Comparison of ENCODE assay signal across 33 cellular contexts in the genomic region with DNA sequence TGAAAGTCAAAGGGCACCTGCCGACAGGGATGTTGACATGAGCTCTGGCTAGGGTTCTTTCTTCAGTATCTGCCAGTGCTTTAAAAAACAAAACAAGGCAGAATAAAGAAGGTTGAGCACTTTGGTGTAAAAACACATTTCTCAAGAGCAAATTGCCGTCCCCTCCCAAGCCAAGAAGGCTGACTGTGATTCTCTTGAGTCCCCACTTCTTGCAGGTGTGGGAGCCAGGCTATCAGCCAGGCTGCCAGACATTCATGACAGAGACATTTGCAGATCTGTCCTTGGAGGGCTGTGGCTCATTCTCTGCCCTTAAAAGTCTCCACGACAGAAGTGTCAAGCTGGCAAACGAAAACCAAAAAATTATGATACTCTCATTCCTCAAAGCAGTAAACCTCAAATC.
A peak's percentile ranks its signal among the peaks of the same experiment; 100 is the strongest.
DNase-seq lines count a peak whose midpoint lies in the region; ATAC-seq, FAIRE-seq and TF ChIP-seq lines count a peak whose summit lies in the region.
"Had no signal": no experiment of that assay in that cellular context is flagged by ENCODE, and none has a peak within 500 bp of the region (broad histone marks: within the 10 kb centered on the region; RNA-seq: fewer than 3 reads in every experiment).

No MANE protein-coding gene starts in this region.

- H3K27me3 ChIP-seq in H1 (replicated peaks in 1 of 4; ENCODE audit: control insufficient read depth in 3 of 4, extremely low read depth in 1 of 4, insufficient read depth in 3 of 4, low read length in 3 of 4) (no peaks in the 10 kb centered on the region), thyroid gland (no peaks in the 10 kb centered on the region), esophagus squamous epithelium (no peaks in the 10 kb centered on the region)
- H3K27me3 ChIP-seq: BE2C; BLaER1; BLaER1 treated with 17β-estradiol and CSF1 and Interleukin-3, amounts not matched to agents 10 nM and 100 nM had no signal

- no peak overlapping the region for H2BK20ac ChIP-seq in H1 (ENCODE audit: low read length)

- TF ChIP-seq EP300 in H1 (IDR thresholded peaks at IDR 0.05; ENCODE audit: borderline replicate concordance in 1 of 2, low read depth in 2 of 2, low read length in 2 of 2): no peak

- H4K5ac ChIP-seq in H1 (ENCODE audit: insufficient read length, low read depth, low read length): no peak overlapping the region

- CTCF ChIA-PET in H1 (lab: Charles Lee; ENCODE audit: partially characterized antibody): interaction anchor here (1.3 kb wide), 1 partner anchor 9 kb away, joined by 3 read pairs; no protein-coding TSS in a partner anchor

- no peak overlapping the region for H3K14ac ChIP-seq in H1 (ENCODE audit: insufficient read length)

- peaks cover 0 to 2% of the 10 kb centered on the region in 2 experiments for H4K20me1 ChIP-seq in H1 (replicated peaks in 1 of 2; ENCODE audit: control insufficient read depth in 1 of 2, insufficient read depth in 2 of 2, low read length in 2 of 2)
- H4K20me1 ChIP-seq: BLaER1; BLaER1 treated with 17β-estradiol and CSF1 and Interleukin-3, amounts not matched to agents 10 nM and 100 nM had no signal

- no peak overlapping the region for H3K18ac ChIP-seq in H1 (ENCODE audit: extremely low read depth, low read length)

- no peak overlapping the region for H3K4me3 ChIP-seq in H1 (ENCODE audit: extremely low read depth in 1 of 4, insufficient read depth in 2 of 4, low read depth in 3 of 4, low read length in 4 of 4)
- no peak overlapping the region for H3K4me3 ChIP-seq in thyroid gland (replicated peaks in 1 of 3)
- no peak overlapping the region for H3K4me3 ChIP-seq in esophagus squamous epithelium
- H3K4me3 ChIP-seq: A549; BLaER1; BLaER1 treated with 17β-estradiol and CSF1 and Interleukin-3, amounts not matched to agents 10 nM and 100 nM had no signal

- peak; percentile 15 for DNase-seq in RPMI8226
- no peak for DNase-seq in H1 (ENCODE audit: low read depth in 1 of 2, low spot score in 2 of 2)
- peak; percentile 52 for DNase-seq in thyroid gland
- DNase-seq in GDM1 (lab: John Stamatoyannopoulos, UW): no peak
- DNase-seq in esophagus squamous epithelium (lab: John Stamatoyannopoulos, UW): no peak
- DNase-seq: 8988T; ACHN; AML-193; BE2C; C1 segment of cervical spinal cord; Caco-2; Calu3; CD4-positive, alpha-beta memory T cell; CD4-positive, alpha-beta T cell; CD4-positive, CD25-positive, alpha-beta regulatory T cell; CD8-positive, alpha-beta memory T cell; CD8-positive, alpha-beta T cell; COR-L47; DMS 273 treated with DMSO at 0.1 percent for 48 hours; DMS153; DMS53; DMS79; DMS79 treated with DMSO at 0.1 percent for 48 hours; DND-41; EL had no signal

- H3K36me3 ChIP-seq in H1 (ENCODE audit: control insufficient read depth in 2 of 4, insufficient read depth in 4 of 4, low read length in 3 of 4) (no peaks in the 10 kb centered on the region), thyroid gland (no peaks in the 10 kb centered on the region), esophagus squamous epithelium (no peaks in the 10 kb centered on the region)
- H3K36me3 ChIP-seq: BE2C; BLaER1; BLaER1 treated with 17β-estradiol and CSF1 and Interleukin-3, amounts not matched to agents 10 nM and 100 nM had no signal

- no peak overlapping the region for H3K23ac ChIP-seq in H1 (ENCODE audit: insufficient read length)

- no peak overlapping the region for H3K4ac ChIP-seq in H1 (replicated peaks; ENCODE audit: insufficient read length, low read depth, low read length)

- H3K4me1 ChIP-seq in H1 (replicated peaks in 1 of 4; ENCODE audit: control insufficient read depth in 3 of 4, insufficient read depth in 4 of 4, low read length in 3 of 4) (no peaks in the 10 kb centered on the region), thyroid gland (no peaks in the 10 kb centered on the region), esophagus squamous epithelium (no peaks in the 10 kb centered on the region)
- H3K4me1 ChIP-seq: A549; BE2C; BLaER1; BLaER1 treated with 17β-estradiol and CSF1 and Interleukin-3, amounts not matched to agents 10 nM and 100 nM; Caco-2 had no signal

- no peak overlapping the region for H3K27ac ChIP-seq in H1 (ENCODE audit: low read depth, low read length)
- no peak overlapping the region for H3K27ac ChIP-seq in thyroid gland
- H3K27ac ChIP-seq in esophagus squamous epithelium: no peak overlapping the region
- H3K27ac ChIP-seq: 22Rv1; A549; BLaER1; BLaER1 treated with 17β-estradiol and CSF1 and Interleukin-3, amounts not matched to agents 10 nM and 100 nM; C4-2B had no signal

- H3K9ac ChIP-seq in H1 (replicated peaks in 1 of 4; ENCODE audit: extremely low read depth in 1 of 4, low read depth in 3 of 4, low read length in 3 of 4): no peak overlapping the region
- H3K9ac ChIP-seq: BLaER1; BLaER1 treated with 17β-estradiol and CSF1 and Interleukin-3, amounts not matched to agents 10 nM and 100 nM had no signal

- TF ChIP-seq CTCF in H1 (IDR thresholded peaks at IDR 0.05; ENCODE audit: control extremely low read depth in 1 of 3, insufficient read depth in 1 of 3, low read depth in 1 of 3, low read length in 3 of 3) (no peak), thyroid gland (IDR thresholded peaks at IDR 0.05) (no peak), esophagus squamous epithelium (IDR thresholded peaks at IDR 0.05) (no peak)

- H4K91ac ChIP-seq in H1 (replicated peaks; ENCODE audit: insufficient read length, low read length): no peak overlapping the region

- no peaks in the 10 kb centered on the region for H3K79me2 ChIP-seq in H1 (ENCODE audit: control insufficient read depth in 1 of 2, insufficient read depth in 2 of 2, low read length in 2 of 2)

- H2BK120ac ChIP-seq in H1 (replicated peaks; ENCODE audit: low read depth, low read length): no peak overlapping the region

- no peaks in the 10 kb centered on the region for H3K9me3 ChIP-seq in H1 (ENCODE audit: insufficient read depth in 2 of 2, low read depth in 1 of 2, low read length in 1 of 2)
- H3K9me3 ChIP-seq in thyroid gland: no peaks in the 10 kb centered on the region
- no peaks in the 10 kb centered on the region for H3K9me3 ChIP-seq in esophagus squamous epithelium
- H3K9me3 ChIP-seq: A549; BE2C; BLaER1; BLaER1 treated with 17β-estradiol and CSF1 and Interleukin-3, amounts not matched to agents 10 nM and 100 nM; Caco-2 had no signal

- no peak for ATAC-seq in HG02763 (IDR thresholded peaks at IDR 0.05; ENCODE audit: unreplicated experiment)
- ATAC-seq: A549; CD8-positive, alpha-beta T cell had no signal

- H2BK5ac ChIP-seq in H1 (ENCODE audit: low read depth, low read length): no peak overlapping the region

- no peak for TF ChIP-seq RAD21 in H1 (IDR thresholded peaks at IDR 0.05 in 1 of 2, conservative IDR thresholded peaks at IDR 0.05 in 1 of 2; ENCODE audit: low read depth in 2 of 2, low read length in 2 of 2)

- peaks cover under 1% of the 10 kb centered on the region; the same call in 1 of the 2 replicates for H3K23me2 ChIP-seq in H1 (ENCODE audit: low read depth, low read length)

- H3K56ac ChIP-seq in H1 (replicated peaks; ENCODE audit: insufficient read length, low read depth, low read length): peak overlapping the region; percentile 4

- H2AFZ ChIP-seq in H1 (ENCODE audit: low read length): no peak overlapping the region

- no peak overlapping the region for H2AK5ac ChIP-seq in H1 (ENCODE audit: low read depth, low read length)

- 79% methylated on average over 4 of the region's 4 CpGs; no CpG with 5 or more reads in 1 of the 2 experiments for WGBS in H1 (ENCODE audit: extremely low coverage in 1 of 2, insufficient coverage in 1 of 2, insufficient read length in 1 of 2, insufficient replicate concordance in 2 of 2, low coverage in 1 of 2, low lambda C conversion rate in 2 of 2, missing lambda C conversion rate in 1 of 2), 2 experiments
- WGBS in thyroid gland, 2 donors: 20 to 29% methylated on average over 4 of the region's 4 CpGs
- WGBS in esophagus squamous epithelium, 2 donors: 77 to 83% methylated on average over 4 of the region's 4 CpGs

- POLR2A ChIA-PET in H1 (lab: Charles Lee; ENCODE audit: partially characterized antibody): no interaction called here

- no peak overlapping the region for H3K4me2 ChIP-seq in H1 (ENCODE audit: insufficient read depth in 1 of 2, low read depth in 2 of 2, low read length in 2 of 2)
- H3K4me2 ChIP-seq: A549; BLaER1; BLaER1 treated with 17β-estradiol and CSF1 and Interleukin-3, amounts not matched to agents 10 nM and 100 nM had no signal

- no peak overlapping the region for H4K8ac ChIP-seq in H1 (ENCODE audit: extremely low read depth, insufficient read depth, low read length)

- no peaks in the 10 kb centered on the region for H3K79me1 ChIP-seq in H1 (ENCODE audit: low read depth, low read length)

- no peak overlapping the region for H2BK15ac ChIP-seq in H1 (ENCODE audit: low read length)

- TF ChIP-seq POLR2A in H1 (IDR thresholded peaks at IDR 0.05; ENCODE audit: control extremely low read depth in 1 of 2, low read depth in 2 of 2, low read length in 2 of 2) (no peak), thyroid gland (IDR thresholded peaks at IDR 0.05) (no peak), esophagus squamous epithelium (IDR thresholded peaks at IDR 0.05) (no peak)

- no peak for FAIRE-seq in H1 (lab: Jason Lieb, UNC)
- FAIRE-seq: A204.1, A549, D721Med had no signal

- intact Hi-C loops in thyroid gland (cut with DNase I) (no loop called here), esophagus squamous epithelium (cut with DNase I) (no loop called here)

- no peak overlapping the region for H2BK12ac ChIP-seq in H1 (ENCODE audit: low read depth, low read length)

TF ChIP-seq in H1, 55 proteins besides CTCF, POLR2A, EP300 and RAD21:
- no peak for TF ChIP-seq PHF8 (conservative IDR thresholded peaks at IDR 0.05; ENCODE audit: low read depth, low read length)
- no peak for TF ChIP-seq POU5F1 (IDR thresholded peaks at IDR 0.05; ENCODE audit: low read depth, low read length)
- no peak for TF ChIP-seq GABPA (IDR thresholded peaks at IDR 0.05; ENCODE audit: borderline replicate concordance, insufficient read depth, low read length)
- TF ChIP-seq FOSL1 (IDR thresholded peaks at IDR 0.05; ENCODE audit: insufficient read depth, low read depth, low read length): no peak
- no peak for TF ChIP-seq CHD2 (IDR thresholded peaks at IDR 0.05; ENCODE audit: low read length)
- TF ChIP-seq, protein P1, sequence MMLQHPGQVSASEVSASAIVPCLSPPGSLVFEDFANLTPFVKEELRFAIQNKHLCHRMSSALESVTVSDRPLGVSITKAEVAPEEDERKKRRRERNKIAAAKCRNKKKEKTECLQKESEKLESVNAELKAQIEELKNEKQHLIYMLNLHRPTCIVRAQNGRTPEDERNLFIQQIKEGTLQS (IDR thresholded peaks at IDR 0.05; ENCODE audit: insufficient read depth, low read depth, low read length): no peak
TF ChIP-seq in H1: peak in this region for 0.

Comparison
In these comparisons a context has a peak if more than half of its experiments do, and no peak if none do; other contexts are left out.
1. DNase-seq: peak in RPMI8226 (single experiment) and thyroid gland (2 of 2); none in H1 (0 of 2), GDM1 (single experiment) and esophagus squamous epithelium (single experiment).